In genomic region chr17:17680477-17681186, GRCh38 we compare ENCODE assay signal across 9 cellular contexts. TPM values are rescaled to one million over a fixed set of nuclear protein-coding genes. Genes with fewer than 3 reads are reported as not detected.
DNase-seq lines count a peak whose midpoint lies in the region; ATAC-seq and TF ChIP-seq lines count a peak whose summit lies in the region.
"Had no signal": no experiment of that assay in that cellular context is flagged by ENCODE, and none has a peak within 500 bp of the region (broad histone marks: within the 10 kb centered on the region; RNA-seq: fewer than 3 reads in every experiment).

No MANE protein-coding gene starts in this region.

- peaks cover 41% of the 10 kb centered on the region for H3K79me2 ChIP-seq in SK-N-SH (ENCODE audit: insufficient read depth)

- no peak for DNase-seq in SK-N-SH
- no peak for DNase-seq in stimulated activated effector memory CD8-positive, alpha-beta T cell treated with anti-CD3 and anti-CD28 coated beads, Interleukin-12 subunit alpha, Interleukin-12 subunit beta, amount 100 ng/mL, for 72 hours (ENCODE audit: low spot score in 2 of 2)
- no peak for DNase-seq in central memory CD4-positive, alpha-beta T cell
- DNase-seq in NCI-H2107 (lab: John Stamatoyannopoulos, UW), result no peak

- H3K27ac ChIP-seq in SK-N-SH (ENCODE audit: low read depth in 2 of 2, low read length in 1 of 2) (no peak overlapping the region), gastroesophageal sphincter (peak overlapping the region in 3 of 4 donors; percentile 94 to 99 (median 95))

- H3K4me2 ChIP-seq in SK-N-SH, result peak overlapping the region; percentile 63; the same call in 1 of the 2 replicates

- no peak for TF ChIP-seq RAD21 in SK-N-SH (IDR thresholded peaks at IDR 0.05; ENCODE audit: low read length)

- H3K9ac ChIP-seq in SK-N-SH, result no peak overlapping the region

- no peak for ATAC-seq in SK-N-SH treated with all-trans-retinoic acid at 6 μM for 48 hours
- ATAC-seq in gastroesophageal sphincter, result no peak
- ATAC-seq in stimulated activated effector memory CD8-positive, alpha-beta T cell treated with anti-CD3 and anti-CD28 coated beads, Interleukin-12 subunit alpha, Interleukin-12 subunit beta, amount 100 ng/mL, for 72 hours, result no peak
- ATAC-seq in GM21786 (IDR thresholded peaks at IDR 0.05; ENCODE audit: unreplicated experiment), result no peak

- TF ChIP-seq CTCF in SK-N-SH (IDR thresholded peaks at IDR 0.05), result no peak
- no peak; the same call in 1 of the 2 replicates for TF ChIP-seq CTCF in WI38 (IDR thresholded peaks at IDR 0.05; ENCODE audit: low read depth, low read length)
- TF ChIP-seq CTCF in gastroesophageal sphincter (IDR thresholded peaks at IDR 0.05), result no peak

- no peaks in the 10 kb centered on the region for H3K9me2 ChIP-seq in SK-N-SH

- no peak overlapping the region for H3K27ac Mint-ChIP-seq in stimulated activated effector memory CD8-positive, alpha-beta T cell treated with anti-CD3 and anti-CD28 coated beads, Interleukin-12 subunit alpha, Interleukin-12 subunit beta, amount 100 ng/mL, for 72 hours

- H3F3A ChIP-seq in SK-N-SH (replicated peaks; ENCODE audit: insufficient read depth), result peaks cover 14% of the 10 kb centered on the region

- H2AFZ ChIP-seq in SK-N-SH (ENCODE audit: low read depth), result peak overlapping the region; percentile 52; the same call in 1 of the 2 replicates

- H3K9me3 Mint-ChIP-seq in stimulated activated effector memory CD8-positive, alpha-beta T cell treated with anti-CD3 and anti-CD28 coated beads, Interleukin-12 subunit alpha, Interleukin-12 subunit beta, amount 100 ng/mL, for 72 hours, result no peaks in the 10 kb centered on the region
- H3K9me3 Mint-ChIP-seq: dendritic cell treated with granulocyte-macrophage colony-stimulating factor and Interleukin-4, amounts not matched to agents 40 ng/mL and 50 ng/mL, for 4 days had no signal

- peaks cover 11% of the 10 kb centered on the region for H4K20me1 ChIP-seq in SK-N-SH (ENCODE audit: insufficient read depth)

- H3K4me1 Mint-ChIP-seq in stimulated activated effector memory CD8-positive, alpha-beta T cell treated with anti-CD3 and anti-CD28 coated beads, Interleukin-12 subunit alpha, Interleukin-12 subunit beta, amount 100 ng/mL, for 72 hours, result peaks cover 39% of the 10 kb centered on the region

- POLR2A ChIA-PET in SK-N-SH (lab: Yijun Ruan, JAX), result interaction anchor here (0.7 to 1.0 kb wide), 2 partner anchors 14 to 156 kb away, joined by 3 to 5 read pairs; partner anchors contain the start of gene SREBF1

- H3K36me3 Mint-ChIP-seq in stimulated activated effector memory CD8-positive, alpha-beta T cell treated with anti-CD3 and anti-CD28 coated beads, Interleukin-12 subunit alpha, Interleukin-12 subunit beta, amount 100 ng/mL, for 72 hours, result no peaks in the 10 kb centered on the region

- CTCF ChIA-PET in SK-N-SH (lab: Yijun Ruan, JAX), result interaction anchor here (0.6 to 5.6 kb wide), 50 partner anchors 10 to 378 kb away, joined by 3 to 66 read pairs (median 4); partner anchors contain the start of gene SREBF1

- peaks cover 19 to 24% of the 10 kb centered on the region in 2 experiments for H3K4me1 ChIP-seq in SK-N-SH (ENCODE audit: control insufficient read depth in 1 of 2, insufficient read depth in 2 of 2, low read depth in 1 of 2, low read length in 1 of 2)
- H3K4me1 ChIP-seq in gastroesophageal sphincter, result peaks cover 0 to 41% (median 20%) of the 10 kb centered on the region in 3 donors

- no peak for TF ChIP-seq POLR2A in gastroesophageal sphincter (IDR thresholded peaks at IDR 0.05)

- TF ChIP-seq EP300 in SK-N-SH (IDR thresholded peaks at IDR 0.05; ENCODE audit: borderline replicate concordance in 1 of 2, low read depth in 1 of 2, low read length in 1 of 2) (no peak), gastroesophageal sphincter (IDR thresholded peaks at IDR 0.05) (no peak)

- H3K4me3 ChIP-seq in SK-N-SH (ENCODE audit: low read depth in 2 of 2, low read length in 1 of 2) (peak overlapping the region; percentile 81 to 85; a peak in 3 of 4 replicates), WI38 (ENCODE audit: low read depth, low read length) (peak overlapping the region; percentile 27; the same call in 1 of the 2 replicates), gastroesophageal sphincter (peak overlapping the region in 1 of 2 donors; percentile 88)

- peak overlapping the region; percentile 30 for H3K4me3 Mint-ChIP-seq in stimulated activated effector memory CD8-positive, alpha-beta T cell treated with anti-CD3 and anti-CD28 coated beads, Interleukin-12 subunit alpha, Interleukin-12 subunit beta, amount 100 ng/mL, for 72 hours

- H3K27me3 ChIP-seq in SK-N-SH (ENCODE audit: insufficient read depth), result no peaks in the 10 kb centered on the region
- no peaks in the 10 kb centered on the region for H3K27me3 ChIP-seq in gastroesophageal sphincter

- H3K9me3 ChIP-seq in SK-N-SH, result no peaks in the 10 kb centered on the region
- H3K9me3 ChIP-seq in gastroesophageal sphincter, result no peaks in the 10 kb centered on the region

- H3K36me3 ChIP-seq in SK-N-SH (replicated peaks in 1 of 2; ENCODE audit: control insufficient read depth in 1 of 2, insufficient read depth in 2 of 2, low read length in 1 of 2), result no peaks in the 10 kb centered on the region
- H3K36me3 ChIP-seq in gastroesophageal sphincter, result no peaks in the 10 kb centered on the region

- WGBS in SK-N-SH (ENCODE audit: low lambda C conversion rate), result 67% methylated on average over 11 of the region's 12 CpGs
- WGBS in gastroesophageal sphincter (ENCODE audit: low coverage in 1 of 2), 2 donors, result 43 to 52% methylated on average over 6 to 10 of the region's 12 CpGs

TF ChIP-seq in SK-N-SH, 30 proteins besides CTCF, POLR2A, EP300 and RAD21 (continues in another document):
- TF ChIP-seq FOXJ3 (CRISPR knock-in tag; IDR thresholded peaks at IDR 0.05), result no peak
- TF ChIP-seq, protein P1, sequence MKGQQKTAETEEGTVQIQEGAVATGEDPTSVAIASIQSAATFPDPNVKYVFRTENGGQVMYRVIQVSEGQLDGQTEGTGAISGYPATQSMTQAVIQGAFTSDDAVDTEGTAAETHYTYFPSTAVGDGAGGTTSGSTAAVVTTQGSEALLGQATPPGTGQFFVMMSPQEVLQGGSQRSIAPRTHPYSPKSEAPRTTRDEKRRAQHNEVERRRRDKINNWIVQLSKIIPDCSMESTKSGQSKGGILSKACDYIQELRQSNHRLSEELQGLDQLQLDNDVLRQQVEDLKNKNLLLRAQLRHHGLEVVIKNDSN (IDR thresholded peaks at IDR 0.05; ENCODE audit: borderline replicate concordance, low read depth), result no peak
- no peak for TF ChIP-seq ZBTB33 (IDR thresholded peaks at IDR 0.05; ENCODE audit: borderline replicate concordance, low read depth)
- TF ChIP-seq SIN3A (IDR thresholded peaks at IDR 0.05; ENCODE audit: borderline replicate concordance, low read depth, low read length), result no peak
- no peak for TF ChIP-seq ELF1 (IDR thresholded peaks at IDR 0.05)
- TF ChIP-seq EZH2phosphoT487 (IDR thresholded peaks at IDR 0.05; ENCODE audit: borderline replicate concordance, low read depth), result no peak
- no peak for TF ChIP-seq TEAD4 (IDR thresholded peaks at IDR 0.05; ENCODE audit: borderline replicate concordance, insufficient read depth)

TF ChIP-seq in SK-N-SH treated with all-trans-retinoic acid at 6 μM for 48 hours, 23 proteins besides CTCF, POLR2A, EP300 and RAD21 (continues in another document):
- TF ChIP-seq PATZ1 (CRISPR knock-in tag; IDR thresholded peaks at IDR 0.05; ENCODE audit: borderline replicate concordance) (no peak), SNAI2 (CRISPR knock-in tag; IDR thresholded peaks at IDR 0.05) (no peak), OSR1 (CRISPR knock-in tag; IDR thresholded peaks at IDR 0.05) (no peak), PPARA (CRISPR knock-in tag; IDR thresholded peaks at IDR 0.05; ENCODE audit: borderline replicate concordance) (no peak), ZFP30 (CRISPR knock-in tag; IDR thresholded peaks at IDR 0.05) (no peak), ZNF565 (CRISPR knock-in tag; conservative IDR thresholded peaks at IDR 0.05; ENCODE audit: low read depth) (no peak), ISL1 (CRISPR knock-in tag; IDR thresholded peaks at IDR 0.05) (no peak)
- TF ChIP-seq, protein P2, sequence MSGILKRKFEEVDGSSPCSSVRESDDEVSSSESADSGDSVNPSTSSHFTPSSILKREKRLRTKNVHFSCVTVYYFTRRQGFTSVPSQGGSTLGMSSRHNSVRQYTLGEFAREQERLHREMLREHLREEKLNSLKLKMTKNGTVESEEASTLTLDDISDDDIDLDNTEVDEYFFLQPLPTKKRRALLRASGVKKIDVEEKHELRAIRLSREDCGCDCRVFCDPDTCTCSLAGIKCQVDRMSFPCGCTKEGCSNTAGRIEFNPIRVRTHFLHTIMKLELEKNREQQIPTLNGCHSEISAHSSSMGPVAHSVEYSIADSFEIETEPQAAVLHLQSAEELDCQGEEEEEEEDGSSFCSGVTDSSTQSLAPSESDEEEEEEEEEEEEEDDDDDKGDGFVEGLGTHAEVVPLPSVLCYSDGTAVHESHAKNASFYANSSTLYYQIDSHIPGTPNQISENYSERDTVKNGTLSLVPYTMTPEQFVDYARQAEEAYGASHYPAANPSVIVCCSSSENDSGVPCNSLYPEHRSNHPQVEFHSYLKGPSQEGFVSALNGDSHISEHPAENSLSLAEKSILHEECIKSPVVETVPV (CRISPR knock-in tag; IDR thresholded peaks at IDR 0.05), result no peak

RNA-seq across cellular contexts. Expression of gene RAI1, which starts 0.6 kb away (rescaled TPM):
- polyA plus RNA-seq in SK-N-SH (2012; rRNA removed), result 2.6 and 4.7 TPM in 2 replicates
- polyA plus RNA-seq in SK-N-SH (2012; cell fraction: cytosol; rRNA removed), result 3.4 and 3.9 TPM in 2 replicates
- polyA plus RNA-seq in SK-N-SH (2012; cell fraction: nucleus; rRNA removed), result 16.7 and 20.0 TPM in 2 replicates
- 10 to 100 TPM; 15.9 to 39.7 (median 28.3) TPM for total RNA-seq in gastroesophageal sphincter

Comparison
In these comparisons a context has a peak if more than half of its experiments do, and no peak if none do; other contexts are left out.
1. H3K27ac ChIP-seq: peak in gastroesophageal sphincter (3 of 4); none in SK-N-SH (0 of 2).